8 cellular contexts compared by ENCODE assay signal in the genomic region with DNA sequence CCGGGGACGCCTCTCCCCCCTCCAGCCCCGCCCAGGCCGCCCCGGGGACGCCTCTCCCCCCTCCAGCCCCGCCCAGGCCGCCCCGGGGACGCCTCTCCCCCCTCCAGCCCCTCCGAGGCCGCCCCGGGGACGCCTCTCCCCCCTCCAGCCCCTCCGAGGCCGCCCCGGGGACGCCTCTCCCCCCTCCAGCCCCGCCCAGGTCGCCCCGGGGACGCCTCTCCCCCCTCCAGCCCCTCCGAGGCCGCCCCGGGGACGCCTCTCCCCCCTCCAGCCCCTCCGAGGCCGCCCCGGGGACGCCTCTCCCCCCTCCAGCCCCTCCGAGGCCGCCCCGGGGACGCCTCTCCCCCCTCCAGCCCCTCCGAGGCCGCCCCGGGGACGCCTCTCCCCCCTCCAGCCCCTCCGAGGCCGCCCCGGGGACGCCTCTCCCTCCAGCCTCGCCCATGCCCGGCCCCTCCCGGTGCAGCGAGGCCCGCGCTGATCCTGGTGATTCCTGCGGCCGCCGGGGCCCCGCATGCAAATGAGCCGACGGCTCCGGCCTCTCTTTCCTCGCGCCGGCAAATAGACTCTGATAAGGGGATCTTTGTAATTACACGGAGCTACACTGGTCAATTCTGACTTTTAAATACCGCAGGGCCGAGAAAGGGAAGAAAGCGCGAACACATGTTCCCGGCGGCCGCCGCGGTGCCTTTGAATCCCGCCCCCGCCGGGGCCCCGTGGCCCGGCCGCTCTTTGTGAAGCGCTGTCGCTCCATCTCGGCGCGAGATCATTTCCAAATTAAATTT.
DNase-seq lines count a peak whose midpoint lies in the region; ATAC-seq, FAIRE-seq and TF ChIP-seq lines count a peak whose summit lies in the region.
"Not testable (repeated sequence)": the region's sequence is repeated elsewhere in the genome, so short reads cannot be mapped to it uniquely, and the experiment has no call there.

No MANE protein-coding gene starts in this region.

- not testable (repeated sequence) for H3K4me1 ChIP-seq in A549; HAP-1; NT2/D1 (ENCODE audit: insufficient read depth, insufficient read length); mammary epithelial cell (ENCODE audit: insufficient read depth, low read length); left ventricle myocardium inferior; small intestine (ENCODE audit: control insufficient read depth in 2 of 2, insufficient read depth in 1 of 2, low read depth in 1 of 2, low read length in 1 of 2)

- not testable (repeated sequence) for H3K9ac ChIP-seq in NT2/D1 (ENCODE audit: insufficient read length, low read depth); mammary epithelial cell (ENCODE audit: insufficient read depth, low read length)

- TF ChIP-seq POLR2A in A549 (IDR thresholded peaks at IDR 0.05; ENCODE audit: low read length), result not testable (repeated sequence)

- CTCF ChIA-PET in A549 (lab: Yijun Ruan, JAX), result interaction anchor here (0.9 to 1.3 kb wide), 4 partner anchors 8 to 165 kb away, joined by 3 to 4 read pairs (median 4); no protein-coding TSS in a partner anchor
- CTCF ChIA-PET in activated CD4-positive, alpha-beta memory T cell treated with anti-CD3 and anti-CD28 coated beads for 36 hours (lab: Charles Lee), result interaction anchor here (1.0 to 2.0 kb wide), 2 partner anchors 8 to 26 kb away, joined by 3 to 9 read pairs; no protein-coding TSS in a partner anchor
- CTCF ChIA-PET in mammary epithelial cell (lab: Charles Lee; ENCODE audit: low non-redundant PET), result not testable (repeated sequence)

- TF ChIP-seq CTCF in A549 (IDR thresholded peaks at IDR 0.05); mammary epithelial cell (conservative IDR thresholded peaks at IDR 0.05 in 1 of 2, IDR thresholded peaks at IDR 0.05 in 1 of 2; ENCODE audit: extremely low read depth in 1 of 2, insufficient read depth in 1 of 2, low read depth in 1 of 2, low read length in 2 of 2); left ventricle myocardium inferior (IDR thresholded peaks at IDR 0.05; ENCODE audit: borderline replicate concordance): not testable (repeated sequence)

- peak overlapping the region; percentile 60 for H3K4me2 ChIP-seq in A549
- H3K4me2 ChIP-seq in mammary epithelial cell (ENCODE audit: insufficient read depth, low read depth, low read length), result peak overlapping the region; percentile 42

- not testable (repeated sequence) for H3K27me3 ChIP-seq in HAP-1 (ENCODE audit: low read depth)
- H3K27me3 ChIP-seq in NT2/D1 (ENCODE audit: insufficient read depth, insufficient read length) (peaks cover 18% of the 10 kb centered on the region), mammary epithelial cell (ENCODE audit: insufficient read depth, low read length) (peaks cover 21% of the 10 kb centered on the region), left ventricle myocardium inferior (ENCODE audit: low read depth) (peaks cover 83% of the 10 kb centered on the region), small intestine (ENCODE audit: control insufficient read depth in 2 of 2, insufficient read depth in 2 of 2, low read length in 2 of 2) (peaks cover 0 to 12% of the 10 kb centered on the region in 2 donors)

- H3K27me3 Mint-ChIP-seq in activated CD4-positive, alpha-beta memory T cell treated with anti-CD3 and anti-CD28 coated beads for 36 hours, result peaks cover 15% of the 10 kb centered on the region

- FAIRE-seq in A549 (lab: Jason Lieb, UNC); small intestine (lab: Jason Lieb, UNC): not testable (repeated sequence)

- 39% methylated on average over 16 of the region's 79 CpGs for WGBS in A549 (ENCODE audit: missing lambda C conversion rate)
- 15% methylated on average over 19 of the region's 79 CpGs for WGBS in mammary epithelial cell (ENCODE audit: low coverage, missing lambda C conversion rate)
- 3 to 23% (median 6%) methylated on average over 36 to 65 of the region's 79 CpGs for WGBS in small intestine, 3 donors

- TF ChIP-seq EP300 in A549 (IDR thresholded peaks at IDR 0.05), result not testable (repeated sequence)

- not testable (repeated sequence) for H3K9me3 Mint-ChIP-seq in activated CD4-positive, alpha-beta memory T cell treated with anti-CD3 and anti-CD28 coated beads for 36 hours

- peak overlapping the region; percentile 14; the same call in 1 of the 3 replicates for H3K4me3 ChIP-seq in A549
- H3K4me3 ChIP-seq in HAP-1, result peak overlapping the region; percentile 22
- peak overlapping the region; percentile 6 for H3K4me3 ChIP-seq in NT2/D1 (ENCODE audit: insufficient read length, low read depth)
- not testable (repeated sequence) for H3K4me3 ChIP-seq in mammary epithelial cell (replicated peaks in 1 of 3; ENCODE audit: insufficient read depth in 1 of 3, low read depth in 2 of 3, low read length in 3 of 3)
- peak overlapping the region; percentile 49 for H3K4me3 ChIP-seq in left ventricle myocardium inferior
- peak overlapping the region in 1 of 2 donors; percentile 1 for H3K4me3 ChIP-seq in small intestine (ENCODE audit: low read depth in 1 of 2, low read length in 2 of 2)

- not testable (repeated sequence) for H3K36me3 ChIP-seq in HAP-1 (replicated peaks); NT2/D1 (ENCODE audit: insufficient read depth, insufficient read length, low read length); mammary epithelial cell (ENCODE audit: insufficient read depth, low read length); left ventricle myocardium inferior; small intestine (ENCODE audit: control insufficient read depth in 2 of 2, insufficient read depth in 2 of 2, low read length in 2 of 2)

- not testable (repeated sequence) for H3K27ac Mint-ChIP-seq in activated CD4-positive, alpha-beta memory T cell treated with anti-CD3 and anti-CD28 coated beads for 36 hours

- ATAC-seq in A549, result peak in 1 of 2 experiments; percentile 46; a peak in 1 of 6 replicates

- dilution Hi-C loops in mammary epithelial cell (cut with HindIII; ENCODE audit: low sequenced_read_pairs), result loop anchor here (5.0 kb wide), 1 partner anchor 96 kb away; no protein-coding TSS in a partner anchor

- not testable (repeated sequence) for H3K27ac ChIP-seq in A549; mammary epithelial cell (ENCODE audit: insufficient read depth, low read depth, low read length); small intestine (ENCODE audit: low read depth in 1 of 2, low read length in 1 of 2)
- peak overlapping the region; percentile 17 for H3K27ac ChIP-seq in left ventricle myocardium inferior (replicated peaks)

- POLR2A ChIA-PET in A549 (lab: Yijun Ruan, JAX); activated CD4-positive, alpha-beta memory T cell treated with anti-CD3 and anti-CD28 coated beads for 36 hours (lab: Charles Lee): not testable (repeated sequence)

- not testable (repeated sequence) for TF ChIP-seq RAD21 in A549 (conservative IDR thresholded peaks at IDR 0.05 in 1 of 2, IDR thresholded peaks at IDR 0.05 in 1 of 2)

- BruUV-seq in mammary epithelial cell (replicated peaks; lab: Mats Ljungman, UMichigan), result not testable (repeated sequence)

- not testable (repeated sequence) for H3K9me3 ChIP-seq in A549; HAP-1; NT2/D1 (ENCODE audit: insufficient read depth, low read length); mammary epithelial cell (replicated peaks; ENCODE audit: insufficient read depth, low read length); small intestine (ENCODE audit: control insufficient read depth, low read depth)
- peaks cover 18% of the 10 kb centered on the region for H3K9me3 ChIP-seq in left ventricle myocardium inferior (replicated peaks)

- not testable (repeated sequence) for H3K79me2 ChIP-seq in mammary epithelial cell (ENCODE audit: insufficient read depth, low read length)

- in situ Hi-C loops in HAP-1 (cut with MboI; ENCODE audit: low sequenced_read_pairs); mammary epithelial cell (cut with MboI; ENCODE audit: low sequenced_read_pairs in 2 of 2): not testable (repeated sequence)

- DNase-seq in A549 (ENCODE audit: low read depth in 1 of 2, low spot score in 1 of 2) (peak in 1 of 2 experiments; percentile 13), HAP-1 (ENCODE audit: low spot score in 2 of 2) (peak; percentile 55 to 85), mucosa of gallbladder (ENCODE audit: low spot score) (peak; percentile 30), small intestine (peak; percentile 33)
- not testable (repeated sequence) for DNase-seq in NT2/D1 (ENCODE audit: low read depth, low spot score); mammary epithelial cell; left ventricle myocardium inferior
- DNase-seq in activated CD4-positive, alpha-beta memory T cell treated with anti-CD3 and anti-CD28 coated beads for 36 hours, result peak; percentile 32

- peak overlapping the region; percentile 32 for H3K4me3 Mint-ChIP-seq in activated CD4-positive, alpha-beta memory T cell treated with anti-CD3 and anti-CD28 coated beads for 36 hours

- H2AFZ ChIP-seq in mammary epithelial cell (ENCODE audit: low read depth, low read length), result peak overlapping the region; percentile 33

- H3K36me3 Mint-ChIP-seq in activated CD4-positive, alpha-beta memory T cell treated with anti-CD3 and anti-CD28 coated beads for 36 hours, result not testable (repeated sequence)

- intact Hi-C loops in activated CD4-positive, alpha-beta memory T cell treated with anti-CD3 and anti-CD28 coated beads for 36 hours (cut with micrococcal nuclease); mammary epithelial cell (cut with micrococcal nuclease); left ventricle myocardium inferior (cut with micrococcal nuclease): not testable (repeated sequence)

- not testable (repeated sequence) for H4K20me1 ChIP-seq in mammary epithelial cell (ENCODE audit: insufficient read depth, low read length)

- H3K4me1 Mint-ChIP-seq in activated CD4-positive, alpha-beta memory T cell treated with anti-CD3 and anti-CD28 coated beads for 36 hours (ENCODE audit: low read depth), result not testable (repeated sequence)
